10 cellular contexts compared by ENCODE assay signal in the genomic region with DNA sequence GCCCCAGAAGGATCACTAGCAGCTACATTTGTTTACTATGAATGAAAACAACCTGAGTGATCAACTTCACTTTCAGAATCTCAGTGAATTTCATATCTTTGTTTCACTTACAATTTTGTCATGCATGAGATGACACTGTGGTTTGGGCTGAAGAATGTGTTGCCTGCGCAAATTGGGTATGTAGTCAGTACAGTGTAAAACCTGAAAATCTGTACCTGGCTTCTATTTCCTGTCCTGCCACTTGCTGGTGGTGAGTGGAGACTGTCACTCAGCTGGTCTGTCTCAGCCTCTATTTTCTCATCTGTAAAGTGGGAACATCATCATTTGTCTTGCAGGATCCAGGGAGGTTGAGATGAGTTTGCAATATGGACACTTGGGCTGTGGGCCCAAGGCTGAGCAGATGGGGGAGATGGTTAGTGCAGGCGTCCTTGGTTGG.
DNase-seq lines count a peak whose midpoint lies in the region; ATAC-seq and TF ChIP-seq lines count a peak whose summit lies in the region.
"Had no signal": no experiment of that assay in that cellular context is flagged by ENCODE, and none has a peak within 500 bp of the region (broad histone marks: within the 10 kb centered on the region; RNA-seq: fewer than 3 reads in every experiment).

No MANE protein-coding gene starts in this region.

- H4K20me1 ChIP-seq in PC-9 (ENCODE audit: insufficient read depth) = no peaks in the 10 kb centered on the region

- H3K27ac Mint-ChIP-seq in immature natural killer cell = peak overlapping the region; percentile 19 to 70 (median 49)

- H3K27me3 ChIP-seq in HAP-1 (ENCODE audit: low read depth) (no peaks in the 10 kb centered on the region), PC-9 (ENCODE audit: insufficient read depth, low read depth) (peaks cover 16% of the 10 kb centered on the region)
- H3K27me3 ChIP-seq: thyroid gland had no signal

- DNase-seq in immature natural killer cell (peak; percentile 26 to 52 (median 45)), HAP-1 (ENCODE audit: low spot score in 2 of 2) (no peak), NCI-H1694 (lab: John Stamatoyannopoulos, UW) (no peak), PC-9 (no peak), NCI-H2107 treated with DMSO at 0.1 percent for 48 hours (lab: John Stamatoyannopoulos, UW; ENCODE audit: unreplicated experiment) (no peak)
- DNase-seq: mesenchymal stem cell, thyroid gland had no signal

- H3K36me3 ChIP-seq in HAP-1 (replicated peaks) (no peaks in the 10 kb centered on the region), PC-9 (ENCODE audit: low read depth) (no peaks in the 10 kb centered on the region)
- H3K36me3 ChIP-seq: thyroid gland had no signal

- H3K36me3 Mint-ChIP-seq in immature natural killer cell = peaks cover 4 to 5% (median 5%) of the 10 kb centered on the region in 3 donors

- no peaks in the 10 kb centered on the region for H3F3A ChIP-seq in PC-9 (ENCODE audit: insufficient read depth, low read depth)

- H3K4me1 ChIP-seq in HAP-1 = no peaks in the 10 kb centered on the region
- H3K4me1 ChIP-seq in PC-9 (replicated peaks; ENCODE audit: insufficient read depth) = no peaks in the 10 kb centered on the region

- CTCF ChIA-PET in PC-9 (lab: Charles Lee) = no interaction called here

- H3K4me2 ChIP-seq in PC-9 = no peak overlapping the region

- no peak for TF ChIP-seq CTCF in PC-9 (conservative IDR thresholded peaks at IDR 0.05)

- H3K4me3 ChIP-seq in HAP-1 = no peak overlapping the region
- H3K4me3 ChIP-seq in PC-9 = no peak overlapping the region
- H3K4me3 ChIP-seq: thyroid gland had no signal

- H3K27ac ChIP-seq in PC-9 = no peak overlapping the region
- H3K27ac ChIP-seq: thyroid gland had no signal

- H3K79me2 ChIP-seq in PC-9 (ENCODE audit: low read depth) = no peaks in the 10 kb centered on the region

- H3K9me3 Mint-ChIP-seq in immature natural killer cell = peaks cover 0 to 7% (median 4%) of the 10 kb centered on the region in 6 donors

- POLR2A ChIA-PET in PC-9 (lab: Charles Lee; ENCODE audit: unreplicated experiment) = no interaction called here

- no TSS peak for BruUV-seq in PC-9 (replicated peaks; lab: Mats Ljungman, UMichigan)

- peak; percentile 86 for ATAC-seq in GM18868 (IDR thresholded peaks at IDR 0.05; ENCODE audit: unreplicated experiment)
- peak; percentile 88 for ATAC-seq in GM21515 (IDR thresholded peaks at IDR 0.05; ENCODE audit: unreplicated experiment)
- ATAC-seq in HG03196 (IDR thresholded peaks at IDR 0.05; ENCODE audit: unreplicated experiment) = peak; percentile 84

- H3K4me1 Mint-ChIP-seq in immature natural killer cell = peaks cover 46 to 56% of the 10 kb centered on the region in 2 donors

- no peaks in the 10 kb centered on the region for H3K9me2 ChIP-seq in PC-9 (ENCODE audit: insufficient read depth)

- in situ Hi-C loops in HAP-1 (cut with MboI; ENCODE audit: low sequenced_read_pairs) = no loop called here

- peaks cover 0 to 7% (median 0%) of the 10 kb centered on the region in 3 donors for H3K27me3 Mint-ChIP-seq in immature natural killer cell (ENCODE audit: low read depth in 3 of 3)

- H3K9me3 ChIP-seq in HAP-1 (no peaks in the 10 kb centered on the region), PC-9 (ENCODE audit: insufficient read depth, low read depth) (no peaks in the 10 kb centered on the region)
- H3K9me3 ChIP-seq: thyroid gland had no signal

- intact Hi-C loops in PC-9 (cut with micrococcal nuclease; ENCODE audit: unreplicated experiment) = no loop called here

- peak overlapping the region in 4 of 5 donors; percentile 5 to 19 (median 10) for H3K4me3 Mint-ChIP-seq in immature natural killer cell

- no peak overlapping the region for H2AFZ ChIP-seq in PC-9

Comparison
In these comparisons a context has a peak if more than half of its experiments do, and no peak if none do; other contexts are left out.
1. DNase-seq: peak in immature natural killer cell (3 of 3); none in HAP-1 (0 of 2), NCI-H1694 (single experiment), PC-9 (0 of 2) and NCI-H2107 treated with DMSO at 0.1 percent for 48 hours (single experiment).
2. Peak in every context shown above with its lines, with median percentiles within 50 percentile points of each other: ATAC-seq.